In the genomic region with DNA sequence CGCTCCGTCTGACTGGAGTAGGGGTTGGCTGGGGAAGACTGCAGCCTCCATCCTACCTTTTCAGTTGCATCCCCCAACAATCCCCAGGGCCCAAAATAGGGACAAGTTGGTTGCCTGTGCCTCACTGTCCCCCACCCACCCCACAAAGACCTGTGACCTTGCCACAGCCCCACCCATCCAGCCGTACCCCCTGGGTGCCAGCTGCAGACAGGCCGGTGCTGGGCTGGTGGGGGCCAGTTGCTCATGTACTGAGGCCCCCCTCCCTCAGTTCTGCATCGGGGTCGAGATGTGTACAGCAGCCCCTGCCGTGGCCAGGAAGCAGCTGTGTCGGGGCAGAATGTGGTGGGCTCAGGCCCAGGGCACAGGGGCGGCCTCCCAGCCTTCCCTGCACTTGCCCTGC, we compare ENCODE assay signal across 26 cellular contexts. TPM values are rescaled to one million over a fixed set of nuclear protein-coding genes. Genes with fewer than 3 reads are reported as not detected.
"Had no signal": no experiment of that assay in that cellular context is flagged by ENCODE, and none has a peak within 500 bp of the region (broad histone marks: within the 10 kb centered on the region; RNA-seq: fewer than 3 reads in every experiment).

No MANE protein-coding gene starts in this region.

- H3K4me1 Mint-ChIP-seq: activated CD4-positive, alpha-beta T cell treated with anti-CD3 and anti-CD28 coated beads for 36 hours had no signal

- ATAC-seq: activated CD4-positive, alpha-beta T cell treated with anti-CD3 and anti-CD28 coated beads for 36 hours; effector memory CD8-positive, alpha-beta T cell; gastrocnemius medialis; left lung; stimulated activated naive CD8-positive, alpha-beta T cell treated with anti-CD3 and anti-CD28 coated beads, Interleukin-15, Interleukin-2, amounts not matched to agents 100 U/mL and 50 U/mL, for 24 hours had no signal

- H3K36me3 Mint-ChIP-seq: activated naive CD8-positive, alpha-beta T cell treated with anti-CD3 and anti-CD28 coated beads, Interleukin-2, amount 10 ng/mL, durations not matched to agents 7 days and 5 days; type B pancreatic cell had no signal

- DNase-seq: activated CD4-positive, alpha-beta T cell treated with anti-CD3 and anti-CD28 coated beads for 36 hours; activated CD4-positive, CD25-positive, alpha-beta regulatory T cell; activated CD8-positive, alpha-beta memory T cell treated with anti-CD3 and anti-CD28 coated beads for 24 hours; activated effector memory CD4-positive, alpha-beta T cell treated with anti-CD3 and anti-CD28 coated beads, Interleukin-2, amount 50 U/mL, for 16 hours; activated naive CD4-positive, alpha-beta T cell treated with anti-CD3 and anti-CD28 coated beads for 36 hours; activated naive CD8-positive, alpha-beta T cell treated with anti-CD3 and anti-CD28 coated beads, Interleukin-2, amount 10 ng/mL, durations not matched to agents 7 days and 5 days; brain microvascular endothelial cell; effector memory CD8-positive, alpha-beta T cell; erythroblast; gastrocnemius medialis; left lung; stimulated activated CD4-positive, alpha-beta T cell treated with anti-CD3 and anti-CD28 coated beads, Interleukin-12 subunit alpha, Interleukin-12 subunit beta, amount 100 ng/mL, for 4 hours; stimulated activated CD4-positive, alpha-beta T cell treated with anti-CD3 and anti-CD28 coated beads, Interleukin-4, amount 100 ng/mL, for 1 hour; stimulated activated naive CD8-positive, alpha-beta T cell treated with anti-CD3 and anti-CD28 coated beads, Interleukin-15, Interleukin-2, amounts not matched to agents 100 U/mL and 50 U/mL, for 24 hours; T-helper 1 cell; uterus had no signal

- H3K27ac ChIP-seq: brain microvascular endothelial cell, coronary artery, gastrocnemius medialis, neutrophil, skin epidermis, uterus had no signal

- H3K4me3 Mint-ChIP-seq: activated CD4-positive, alpha-beta T cell treated with anti-CD3 and anti-CD28 coated beads for 36 hours; activated naive CD4-positive, alpha-beta T cell treated with anti-CD3 and anti-CD28 coated beads for 36 hours; activated naive CD8-positive, alpha-beta T cell treated with anti-CD3 and anti-CD28 coated beads, Interleukin-2, amount 10 ng/mL, durations not matched to agents 7 days and 5 days; central memory CD8-positive, alpha-beta T cell; effector memory CD8-positive, alpha-beta T cell; type B pancreatic cell had no signal

- H3K9me3 ChIP-seq: gastrocnemius medialis, left lung, neutrophil, uterus had no signal

- H3K4me3 ChIP-seq: coronary artery, gastrocnemius medialis, left lung, skin epidermis, uterus had no signal

- H3K9me3 Mint-ChIP-seq: activated naive CD4-positive, alpha-beta T cell treated with anti-CD3 and anti-CD28 coated beads for 36 hours; activated naive CD8-positive, alpha-beta T cell treated with anti-CD3 and anti-CD28 coated beads, Interleukin-2, amount 10 ng/mL, durations not matched to agents 7 days and 5 days; central memory CD8-positive, alpha-beta T cell; effector memory CD8-positive, alpha-beta T cell; nephron; type B pancreatic cell had no signal

- H3K4me1 ChIP-seq: uterus had no signal

- H3K27ac Mint-ChIP-seq: activated CD4-positive, alpha-beta T cell treated with anti-CD3 and anti-CD28 coated beads for 36 hours; activated naive CD4-positive, alpha-beta T cell treated with anti-CD3 and anti-CD28 coated beads for 36 hours; activated naive CD8-positive, alpha-beta T cell treated with anti-CD3 and anti-CD28 coated beads, Interleukin-2, amount 10 ng/mL, durations not matched to agents 7 days and 5 days; effector memory CD8-positive, alpha-beta T cell had no signal

- H3K36me3 ChIP-seq: brain microvascular endothelial cell, gastrocnemius medialis, left lung, neutrophil, uterus had no signal

RNA-seq across cellular contexts. Expression of gene LCNL1, which starts 0.4 kb away (rescaled TPM):
- total RNA-seq: activated CD4-positive, alpha-beta T cell treated with anti-CD3 and anti-CD28 coated beads for 36 hours; activated naive CD4-positive, alpha-beta T cell treated with anti-CD3 and anti-CD28 coated beads for 36 hours; kidney epithelial cell; lung microvascular endothelial cell had no signal

RNA-seq across cellular contexts. Expression of gene PTGDS, which starts 5.9 kb away (rescaled TPM):
- total RNA-seq: activated CD4-positive, alpha-beta T cell treated with anti-CD3 and anti-CD28 coated beads for 36 hours; activated naive CD4-positive, alpha-beta T cell treated with anti-CD3 and anti-CD28 coated beads for 36 hours had no signal

RNA-seq across cellular contexts. Expression of gene CLIC3, which starts 13.2 kb away (rescaled TPM):
- total RNA-seq: activated CD4-positive, alpha-beta T cell treated with anti-CD3 and anti-CD28 coated beads for 36 hours; activated naive CD4-positive, alpha-beta T cell treated with anti-CD3 and anti-CD28 coated beads for 36 hours; kidney epithelial cell; lung microvascular endothelial cell; osteocyte had no signal

RNA-seq across cellular contexts. Expression of gene LCN12, which starts 31.1 kb away (rescaled TPM):
- total RNA-seq: astrocyte, gastrocnemius medialis, lung microvascular endothelial cell had no signal
